8 cellular contexts compared by ENCODE assay signal in the genomic region with DNA sequence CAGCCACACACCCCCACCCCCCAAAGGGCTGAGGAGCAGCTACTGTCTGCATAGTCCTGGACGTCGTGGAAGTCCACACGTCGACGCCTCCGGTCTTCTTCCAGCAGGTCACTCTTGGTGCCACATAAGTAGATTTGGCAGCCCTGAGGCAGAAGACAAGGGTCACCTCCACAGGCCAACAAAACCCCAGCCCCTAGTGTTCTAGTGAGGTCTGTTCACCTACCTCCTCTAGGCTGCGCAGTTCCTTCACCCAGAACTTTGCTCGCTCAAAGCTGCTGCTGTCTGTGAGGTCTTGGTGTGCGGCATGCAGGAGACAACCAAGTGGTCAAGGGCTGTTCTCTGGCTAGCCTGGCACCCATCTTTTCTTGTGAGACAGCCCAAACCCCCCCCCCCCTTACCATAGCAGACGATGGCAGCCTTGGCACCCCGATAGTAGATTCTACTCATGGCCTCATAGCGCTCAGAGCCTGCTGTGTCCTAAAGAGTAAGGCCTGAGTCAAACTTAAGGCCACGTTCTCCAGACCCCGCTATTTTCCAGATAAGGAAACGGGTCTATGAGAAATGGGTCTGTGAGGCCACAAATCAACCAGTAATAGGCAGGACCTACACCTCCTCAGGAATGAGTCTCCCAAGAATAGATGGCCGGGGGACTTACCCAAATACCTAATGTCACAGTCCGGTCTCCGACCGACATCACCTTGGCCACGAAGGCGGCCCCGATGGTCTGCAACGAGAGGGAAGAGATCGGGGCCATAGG. TPM values are rescaled to one million over a fixed set of nuclear protein-coding genes. Genes with fewer than 3 reads are reported as not detected.
A peak's percentile ranks its signal among the peaks of the same experiment; 100 is the strongest.
DNase-seq lines count a peak whose midpoint lies in the region; ATAC-seq and TF ChIP-seq lines count a peak whose summit lies in the region.

No MANE protein-coding gene starts in this region.

- H3K27ac Mint-ChIP-seq in dendritic cell treated with granulocyte-macrophage colony-stimulating factor and Interleukin-4, amounts not matched to agents 40 ng/mL and 50 ng/mL, for 4 days = peak overlapping the region; percentile 86
- peak overlapping the region; percentile 80 to 99 (median 89) for H3K27ac Mint-ChIP-seq in naive thymus-derived CD8-positive, alpha-beta T cell

- H3K9ac ChIP-seq in OCI-LY3 (ENCODE audit: low read length) = peak overlapping the region; percentile 92

- peaks cover 23% of the 10 kb centered on the region for H4K20me1 ChIP-seq in OCI-LY3 (ENCODE audit: insufficient read depth, low read length)

- H3K4me3 ChIP-seq in OCI-LY3 (ENCODE audit: low read length) = peak overlapping the region; percentile 99

- ATAC-seq in naive thymus-derived CD8-positive, alpha-beta T cell = no peak

- H3K9me3 Mint-ChIP-seq in dendritic cell treated with granulocyte-macrophage colony-stimulating factor and Interleukin-4, amounts not matched to agents 40 ng/mL and 50 ng/mL, for 4 days = no peaks in the 10 kb centered on the region
- H3K9me3 Mint-ChIP-seq in naive thymus-derived CD8-positive, alpha-beta T cell = no peaks in the 10 kb centered on the region

- no peak overlapping the region for H2AFZ ChIP-seq in OCI-LY3 (ENCODE audit: low read depth, low read length)

- peaks cover 67% of the 10 kb centered on the region for H3K36me3 Mint-ChIP-seq in dendritic cell treated with granulocyte-macrophage colony-stimulating factor and Interleukin-4, amounts not matched to agents 40 ng/mL and 50 ng/mL, for 4 days (ENCODE audit: low read depth)
- peaks cover 0 to 25% (median 7%) of the 10 kb centered on the region in 3 donors for H3K36me3 Mint-ChIP-seq in naive thymus-derived CD8-positive, alpha-beta T cell

- H3K27me3 Mint-ChIP-seq in dendritic cell treated with granulocyte-macrophage colony-stimulating factor and Interleukin-4, amounts not matched to agents 40 ng/mL and 50 ng/mL, for 4 days = no peaks in the 10 kb centered on the region
- H3K27me3 Mint-ChIP-seq in naive thymus-derived CD8-positive, alpha-beta T cell = no peaks in the 10 kb centered on the region

- TF ChIP-seq CTCF in GM10266 (IDR thresholded peaks at IDR 0.05; ENCODE audit: control insufficient read depth, insufficient read depth, low read depth, missing control alignments) (peak; percentile 17), OCI-LY3 (IDR thresholded peaks at IDR 0.05; ENCODE audit: low read depth, low read length) (no peak)

- no peaks in the 10 kb centered on the region for H3K9me3 ChIP-seq in OCI-LY3 (ENCODE audit: insufficient read depth, low read length)

- peak overlapping the region; percentile 81 for H3K4me2 ChIP-seq in OCI-LY3 (ENCODE audit: low read length)

- peak; percentile 56 for DNase-seq in GM10266 (ENCODE audit: extremely low spot score)
- no peak for DNase-seq in naive thymus-derived CD8-positive, alpha-beta T cell
- DNase-seq in ecto neural progenitor cell (ENCODE audit: low spot score) = no peak
- DNase-seq in A172 (ENCODE audit: low spot score) = no peak
- DNase-seq in AG08395 (ENCODE audit: low spot score) = no peak
- no peak for DNase-seq in stimulated activated CD8-positive, alpha-beta memory T cell treated with anti-CD3 and anti-CD28 coated beads, Interleukin-4, amount 100 ng/mL, for 48 hours

- H3K4me1 ChIP-seq in OCI-LY3 (ENCODE audit: low read length) = peaks cover 51% of the 10 kb centered on the region

- no peaks in the 10 kb centered on the region for H3K27me3 ChIP-seq in OCI-LY3 (ENCODE audit: low read depth, low read length)

- no peak overlapping the region for H3K27ac ChIP-seq in OCI-LY3 (ENCODE audit: low read length)

- intact Hi-C loops in dendritic cell treated with granulocyte-macrophage colony-stimulating factor and Interleukin-4, amounts not matched to agents 40 ng/mL and 50 ng/mL, for 4 days (cut with micrococcal nuclease) = loop anchor here (5.0 kb wide), 1 partner anchor 170 kb away; a partner anchor contains a TSS

- peak overlapping the region; percentile 95 for H3K4me3 Mint-ChIP-seq in dendritic cell treated with granulocyte-macrophage colony-stimulating factor and Interleukin-4, amounts not matched to agents 40 ng/mL and 50 ng/mL, for 4 days
- peak overlapping the region; percentile 85 to 96 (median 92) for H3K4me3 Mint-ChIP-seq in naive thymus-derived CD8-positive, alpha-beta T cell

- POLR2A ChIA-PET in naive thymus-derived CD8-positive, alpha-beta T cell (lab: Charles Lee) = interaction anchor here (0.8 to 4.0 kb wide), 6 partner anchors 9 to 173 kb away, joined by 3 to 14 read pairs (median 4); a partner anchor contains a TSS

- H3K4me1 Mint-ChIP-seq in dendritic cell treated with granulocyte-macrophage colony-stimulating factor and Interleukin-4, amounts not matched to agents 40 ng/mL and 50 ng/mL, for 4 days (ENCODE audit: low read depth) = peaks cover 87% of the 10 kb centered on the region
- peaks cover 34 to 84% (median 74%) of the 10 kb centered on the region in 4 donors for H3K4me1 Mint-ChIP-seq in naive thymus-derived CD8-positive, alpha-beta T cell

- H3K36me3 ChIP-seq in OCI-LY3 (replicated peaks; ENCODE audit: low read depth, low read length) = peaks cover 26% of the 10 kb centered on the region

- H3K79me2 ChIP-seq in OCI-LY3 (ENCODE audit: low read length) = peaks cover 31% of the 10 kb centered on the region

RNA-seq across cellular contexts. Expression of a gene that starts 1.0 kb away (rescaled TPM):
- 10 to 100 TPM; 23.3 TPM for total RNA-seq in naive thymus-derived CD8-positive, alpha-beta T cell
- polyA plus RNA-seq in naive thymus-derived CD8-positive, alpha-beta T cell = 10 to 100 TPM; 20.8 to 26.9 (median 26.1) TPM
- total RNA-seq in A172 (2014; rRNA removed; shearing (Covaris generic)) = 15.3 and 23.1 TPM in 2 replicates

RNA-seq across cellular contexts. Expression of a gene that starts 1.1 kb away (rescaled TPM):
- total RNA-seq in naive thymus-derived CD8-positive, alpha-beta T cell = 10 to 100 TPM; 54.2 to 61.4 TPM
- polyA plus RNA-seq in naive thymus-derived CD8-positive, alpha-beta T cell = 100 to 1,000 TPM; 163 to 204 (median 180) TPM
- 376 and 403 TPM in 2 replicates for total RNA-seq in A172 (2014; rRNA removed; shearing (Covaris generic))

RNA-seq across cellular contexts. Expression of a gene that starts 9.2 kb away (rescaled TPM):
- total RNA-seq in naive thymus-derived CD8-positive, alpha-beta T cell = 10 to 100 TPM; 13.6 to 18.1 TPM
- polyA plus RNA-seq in naive thymus-derived CD8-positive, alpha-beta T cell = 1 to 10 TPM in 1 of 3 donors, under 1 TPM in 2; 0.07 to 1.1 (median 0.44) TPM
- total RNA-seq in A172 (2014; rRNA removed; shearing (Covaris generic)) = 81.3 and 99.7 TPM in 2 replicates

RNA-seq across cellular contexts. Expression of a gene that starts 48.9 kb away (rescaled TPM):
- 10 to 100 TPM; 77.1 to 89.0 TPM for total RNA-seq in naive thymus-derived CD8-positive, alpha-beta T cell
- polyA plus RNA-seq in naive thymus-derived CD8-positive, alpha-beta T cell = 100 to 1,000 TPM; 212 to 243 (median 242) TPM
- 361 and 423 TPM in 2 replicates for total RNA-seq in A172 (2014; rRNA removed; shearing (Covaris generic))

RNA-seq across cellular contexts. Expression of a gene that starts 55.2 kb away (rescaled TPM):
- total RNA-seq in naive thymus-derived CD8-positive, alpha-beta T cell = 100 to 1,000 TPM; 117 to 122 TPM
- polyA plus RNA-seq in naive thymus-derived CD8-positive, alpha-beta T cell = 10 to 100 TPM; 40.9 to 89.3 (median 45.9) TPM
- total RNA-seq in A172 (2014; rRNA removed; shearing (Covaris generic)) = 28.2 and 36.5 TPM in 2 replicates
